In the genomic region with DNA sequence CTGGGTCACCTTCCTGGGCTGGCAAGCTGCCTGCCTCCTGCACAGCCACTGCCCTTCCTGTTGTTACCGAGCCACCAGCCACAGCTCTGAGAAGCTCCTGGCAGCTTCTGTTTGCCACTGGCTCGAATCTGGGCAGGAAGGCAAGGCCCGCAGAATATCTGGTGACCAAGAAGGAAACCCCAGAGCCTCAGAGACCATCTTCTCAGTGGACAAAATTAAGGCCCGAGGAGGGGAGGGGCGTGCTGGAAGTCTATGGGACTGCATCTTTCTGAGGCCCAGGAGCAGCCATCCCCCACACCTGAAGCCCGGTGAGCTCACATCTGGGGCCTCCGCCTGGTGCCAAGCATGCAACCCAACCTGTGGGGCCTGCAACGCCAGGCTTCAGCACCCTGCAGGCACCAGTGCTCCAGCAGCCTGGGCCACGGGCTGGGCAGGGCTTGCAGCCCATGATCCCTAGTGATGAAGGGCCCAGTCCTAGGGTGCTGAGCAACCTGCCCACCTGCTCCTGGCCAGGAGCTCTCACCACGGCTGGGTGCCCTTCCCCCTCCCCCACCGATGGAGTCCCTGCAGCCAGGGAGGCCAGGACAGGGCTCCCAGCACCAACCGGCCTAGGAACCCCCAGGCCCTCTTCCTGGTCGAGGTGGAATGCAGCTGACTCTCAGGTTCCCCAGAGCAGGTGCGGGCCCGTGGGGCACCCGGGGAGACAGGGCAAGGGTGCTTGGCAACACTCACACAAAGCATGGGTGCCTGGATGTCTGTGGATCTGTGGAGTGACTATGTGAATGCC, we compare ENCODE assay signal across 6 cellular contexts. TPM values are rescaled to one million over a fixed set of nuclear protein-coding genes. Genes with fewer than 3 reads are reported as not detected.
DNase-seq lines count a peak whose midpoint lies in the region; ATAC-seq and TF ChIP-seq lines count a peak whose summit lies in the region.

No MANE protein-coding gene starts in this region.

- POLR2A ChIA-PET in activated CD4-positive, alpha-beta T cell treated with anti-CD3 and anti-CD28 coated beads for 36 hours (lab: Charles Lee), result interaction anchor here (0.7 kb wide), 1 partner anchor 50 kb away, joined by 3 read pairs; the partner anchor contains the start of gene AURKAIP1

- H3K27ac Mint-ChIP-seq in activated CD4-positive, alpha-beta T cell treated with anti-CD3 and anti-CD28 coated beads for 36 hours, result peak overlapping the region; percentile 78

- H3K4me3 Mint-ChIP-seq in activated CD4-positive, alpha-beta T cell treated with anti-CD3 and anti-CD28 coated beads for 36 hours, result peak overlapping the region; percentile 68

- WGBS in thyroid gland, 2 donors, result 28 to 46% methylated on average over 8 to 11 of the region's 16 CpGs

- no peak for DNase-seq in activated CD4-positive, alpha-beta T cell treated with anti-CD3 and anti-CD28 coated beads for 36 hours
- no peak for DNase-seq in activated CD4-positive, alpha-beta T cell treated with anti-CD3 and anti-CD28 coated beads for 4 hours
- DNase-seq in foreskin keratinocyte, result no peak
- DNase-seq in thyroid gland, result peak; percentile 55 to 60
- DNase-seq in hepatic stellate cell (ENCODE audit: low spot score), result no peak
- no peak for DNase-seq in GOT3 (lab: John Stamatoyannopoulos, UW)

- intact Hi-C loops in activated CD4-positive, alpha-beta T cell treated with anti-CD3 and anti-CD28 coated beads for 36 hours (cut with DNase I, micrococcal nuclease), result loop anchor here in 1 of 2 experiments (2.0 kb wide), 1 partner anchor 49 kb away; the partner anchor contains the start of gene AURKAIP1
- intact Hi-C loops in thyroid gland (cut with DNase I), result loop anchor here (2.0 to 10.0 kb wide), 2 partner anchors 21 to 51 kb away; partner anchors contain the start of gene UBE2J2

- peaks cover 6 to 12% of the 10 kb centered on the region in 2 donors for H3K36me3 ChIP-seq in thyroid gland

- peak overlapping the region; percentile 4 to 98 (median 69) for H3K4me3 ChIP-seq in thyroid gland (replicated peaks in 1 of 3)

- H3K27me3 Mint-ChIP-seq in activated CD4-positive, alpha-beta T cell treated with anti-CD3 and anti-CD28 coated beads for 36 hours, result no peaks in the 10 kb centered on the region

- H3K36me3 Mint-ChIP-seq in activated CD4-positive, alpha-beta T cell treated with anti-CD3 and anti-CD28 coated beads for 36 hours (ENCODE audit: low read depth), result peaks cover 5% of the 10 kb centered on the region

- peak; percentile 2 for ATAC-seq in activated CD4-positive, alpha-beta T cell treated with anti-CD3 and anti-CD28 coated beads for 36 hours
- ATAC-seq in foreskin keratinocyte, result peak; percentile 22

- TF ChIP-seq POLR2A in thyroid gland (IDR thresholded peaks at IDR 0.05), result no peak

- no peak overlapping the region for H3K27ac ChIP-seq in foreskin keratinocyte
- H3K27ac ChIP-seq in thyroid gland, result peak overlapping the region; percentile 73 to 79 (median 76)

- H3K27me3 ChIP-seq in foreskin keratinocyte (peaks cover 3% of the 10 kb centered on the region), thyroid gland (no peaks in the 10 kb centered on the region)

- TF ChIP-seq CTCF in foreskin keratinocyte (conservative IDR thresholded peaks at IDR 0.05) (no peak), thyroid gland (IDR thresholded peaks at IDR 0.05) (no peak)

- CTCF ChIA-PET in activated CD4-positive, alpha-beta T cell treated with anti-CD3 and anti-CD28 coated beads for 36 hours (lab: Charles Lee), result interaction anchor here (0.6 to 1.2 kb wide), 2 partner anchors 16 to 181 kb away, joined by 3 to 4 read pairs; no protein-coding TSS in a partner anchor

- H3K9me3 ChIP-seq in thyroid gland, result no peaks in the 10 kb centered on the region

- no peaks in the 10 kb centered on the region for H3K4me1 ChIP-seq in foreskin keratinocyte
- peaks cover 12 to 36% of the 10 kb centered on the region in 2 donors for H3K4me1 ChIP-seq in thyroid gland

- peaks cover 31% of the 10 kb centered on the region for H3K4me1 Mint-ChIP-seq in activated CD4-positive, alpha-beta T cell treated with anti-CD3 and anti-CD28 coated beads for 36 hours

- no peaks in the 10 kb centered on the region for H3K9me3 Mint-ChIP-seq in activated CD4-positive, alpha-beta T cell treated with anti-CD3 and anti-CD28 coated beads for 36 hours (ENCODE audit: low read depth)

RNA-seq across cellular contexts. Expression of gene CPTP, which starts 0.9 kb away (rescaled TPM):
- 10 to 100 TPM in 1 of 2 experiments, 1 to 10 TPM in 1; 9.9 to 11.4 TPM for total RNA-seq in activated CD4-positive, alpha-beta T cell treated with anti-CD3 and anti-CD28 coated beads for 36 hours
- total RNA-seq in foreskin keratinocyte, result 26.6 and 28.3 TPM in 2 replicates
- 33.7 and 35.8 TPM in 2 replicates for polyA plus RNA-seq in foreskin keratinocyte
- total RNA-seq in thyroid gland, result 10 to 100 TPM; 16.7 to 37.3 (median 24.3) TPM

RNA-seq across cellular contexts. Expression of gene INTS11, which starts 1.0 kb away (rescaled TPM):
- total RNA-seq in activated CD4-positive, alpha-beta T cell treated with anti-CD3 and anti-CD28 coated beads for 36 hours, result 100 to 1,000 TPM; 117 to 151 TPM
- total RNA-seq in foreskin keratinocyte, result 84.0 and 85.9 TPM in 2 replicates
- 87.5 and 91.9 TPM in 2 replicates for polyA plus RNA-seq in foreskin keratinocyte
- total RNA-seq in thyroid gland, result 100 to 1,000 TPM in 2 of 4 donors, 10 to 100 TPM in 2; 68.9 to 116 (median 94.7) TPM

RNA-seq across cellular contexts. Expression of gene TAS1R3, which starts 5.6 kb away (rescaled TPM):
- total RNA-seq in activated CD4-positive, alpha-beta T cell treated with anti-CD3 and anti-CD28 coated beads for 36 hours, result under 1 TPM; 0.28 to 0.41 TPM
- 0.04 and 0.10 TPM in 2 replicates for total RNA-seq in foreskin keratinocyte
- 0.03 TPM in 2 replicates for polyA plus RNA-seq in foreskin keratinocyte
- total RNA-seq in thyroid gland, result 1 to 10 TPM in 2 of 4 donors, under 1 TPM in 2; 0.11 to 1.4 (median 0.68) TPM

RNA-seq across cellular contexts. Expression of gene PUSL1, which starts 17.1 kb away (rescaled TPM):
- total RNA-seq in activated CD4-positive, alpha-beta T cell treated with anti-CD3 and anti-CD28 coated beads for 36 hours, result 10 to 100 TPM; 13.7 to 18.0 TPM
- total RNA-seq in foreskin keratinocyte (39.7 and 40.1 TPM in 2 replicates), thyroid gland (10 to 100 TPM; 24.0 to 41.4 (median 28.0) TPM)
- 48.3 and 54.5 TPM in 2 replicates for polyA plus RNA-seq in foreskin keratinocyte

RNA-seq across cellular contexts. Expression of gene ACAP3, which starts 17.8 kb away (rescaled TPM):
- 10 to 100 TPM; 17.5 to 24.3 TPM for total RNA-seq in activated CD4-positive, alpha-beta T cell treated with anti-CD3 and anti-CD28 coated beads for 36 hours
- 26.7 and 33.0 TPM in 2 replicates for total RNA-seq in foreskin keratinocyte
- 18.9 and 24.0 TPM in 2 replicates for polyA plus RNA-seq in foreskin keratinocyte
- total RNA-seq in thyroid gland, result 10 to 100 TPM; 31.6 to 51.2 (median 42.1) TPM

Comparison
In these comparisons a context has a peak if more than half of its experiments do, and no peak if none do; other contexts are left out.
1. DNase-seq: peak in thyroid gland (2 of 2); none in activated CD4-positive, alpha-beta T cell treated with anti-CD3 and anti-CD28 coated beads for 36 hours (single experiment), activated CD4-positive, alpha-beta T cell treated with anti-CD3 and anti-CD28 coated beads for 4 hours (0 of 2), foreskin keratinocyte (0 of 2), hepatic stellate cell (single experiment) and GOT3 (single experiment).